In genomic region chr14:59249029-59249428, GRCh38 we compare ENCODE assay signal across 19 cellular contexts.
"Had no signal": no experiment of that assay in that cellular context is flagged by ENCODE, and none has a peak within 500 bp of the region (broad histone marks: within the 10 kb centered on the region; RNA-seq: fewer than 3 reads in every experiment).

No MANE protein-coding gene starts in this region.

- H3K36me3 ChIP-seq: adrenal gland had no signal

- H3K4me3 Mint-ChIP-seq: activated CD8-positive, alpha-beta memory T cell treated with anti-CD3 and anti-CD28 coated beads, Interleukin-2, amount 10 ng/mL, durations not matched to agents 7 days and 5 days; central memory CD8-positive, alpha-beta T cell; naive thymus-derived CD4-positive, alpha-beta T cell; stimulated activated naive CD8-positive, alpha-beta T cell treated with anti-CD3 and anti-CD28 coated beads, Interleukin-15, Interleukin-2, amounts not matched to agents 100 ng/mL and 50 ng/mL, for 24 hours; T-cell; type B pancreatic cell had no signal

- H3K27me3 ChIP-seq: adrenal gland, body of pancreas had no signal

- H3K4me3 ChIP-seq: adrenal gland, body of pancreas had no signal

- H3K9me3 Mint-ChIP-seq: central memory CD8-positive, alpha-beta T cell; stimulated activated naive CD8-positive, alpha-beta T cell treated with anti-CD3 and anti-CD28 coated beads, Interleukin-15, Interleukin-2, amounts not matched to agents 100 ng/mL and 50 ng/mL, for 24 hours; type B pancreatic cell had no signal

- H3K27ac ChIP-seq: adrenal gland, body of pancreas had no signal

- H3K27ac Mint-ChIP-seq: activated CD8-positive, alpha-beta memory T cell treated with anti-CD3 and anti-CD28 coated beads, Interleukin-2, amount 10 ng/mL, durations not matched to agents 7 days and 5 days; naive thymus-derived CD4-positive, alpha-beta T cell; stimulated activated naive CD8-positive, alpha-beta T cell treated with anti-CD3 and anti-CD28 coated beads, Interleukin-15, Interleukin-2, amounts not matched to agents 100 ng/mL and 50 ng/mL, for 24 hours; T-cell; type B pancreatic cell had no signal

- DNase-seq: activated CD4-positive, alpha-beta T cell treated with anti-CD3 and anti-CD28 coated beads, Interleukin-2, amount 50 U/mL, for 48 hours; activated CD4-positive, CD25-positive, alpha-beta regulatory T cell treated with anti-CD3 and anti-CD28 coated beads, Interleukin-2, amount 50 U/mL, for 72 hours; activated CD8-positive, alpha-beta memory T cell treated with anti-CD3 and anti-CD28 coated beads, Interleukin-2, amount 10 ng/mL, durations not matched to agents 7 days and 5 days; activated naive CD4-positive, alpha-beta T cell treated with anti-CD3 and anti-CD28 coated beads, Interleukin-2, amount 50 U/mL, for 16 hours; activated T-cell treated with anti-CD3 and anti-CD28 coated beads, Interleukin-2, amount 50 U/mL, for 1 hour; adrenal gland; body of pancreas; cortex of kidney; effector CD8-positive, alpha-beta T cell; foreskin fibroblast; left colon; naive thymus-derived CD4-positive, alpha-beta T cell; nucleus accumbens; right cardiac atrium; T-cell; T-helper 9 cell had no signal

- H3K27me3 Mint-ChIP-seq: activated CD8-positive, alpha-beta memory T cell treated with anti-CD3 and anti-CD28 coated beads, Interleukin-2, amount 10 ng/mL, durations not matched to agents 7 days and 5 days; central memory CD8-positive, alpha-beta T cell; stimulated activated naive CD8-positive, alpha-beta T cell treated with anti-CD3 and anti-CD28 coated beads, Interleukin-15, Interleukin-2, amounts not matched to agents 100 ng/mL and 50 ng/mL, for 24 hours; T-cell; type B pancreatic cell had no signal

- H3K9me3 ChIP-seq: adrenal gland, body of pancreas had no signal
